Comparison of ENCODE assay signal across 12 cellular contexts in genomic region chr6:167280441-167280835, GRCh38. TPM values are rescaled to one million over a fixed set of nuclear protein-coding genes. Genes with fewer than 3 reads are reported as not detected.
"Had no signal": no experiment of that assay in that cellular context is flagged by ENCODE, and none has a peak within 500 bp of the region (broad histone marks: within the 10 kb centered on the region; RNA-seq: fewer than 3 reads in every experiment).

No MANE protein-coding gene starts in this region.

RNA-seq across cellular contexts. Expression of gene UNC93A, which starts 10.7 kb away (rescaled TPM):
- total RNA-seq: activated B cell treated with CpG ODN at 0.5 μM for 24 hours; activated CD4-positive, alpha-beta T cell treated with anti-CD3 and anti-CD28 coated beads, Interleukin-2, amount 10 ng/mL, durations not matched to agents 24 days and 14 days; activated CD8-positive, alpha-beta memory T cell treated with anti-CD3 and anti-CD28 coated beads, Interleukin-2, amount 10 ng/mL, durations not matched to agents 7 days and 5 days; activated T-helper 1 cell treated with anti-CD3 and anti-CD28 coated beads, Interleukin-12 subunit alpha, Interleukin-12 subunit beta, Interleukin-2, Interleukin-4 antibody, amounts not matched to agents 30 ng/mL and 10 ng/mL and 1 ng/mL, durations not matched to agents 14 hours and 24 hours and 36 hours; aorta; bronchial epithelial cell; chondrocyte; LHCN-M2; M059J; Right ventricle myocardium inferior; SJCRH30; T-helper 2 cell treated with Interferon-gamma antibody and Interleukin-4, amounts not matched to agents 100 ng/mL and 5 ng/mL, for 36 hours had no signal

RNA-seq across cellular contexts. Expression of gene TTLL2, which starts 44.4 kb away (rescaled TPM):
- total RNA-seq: activated B cell treated with CpG ODN at 0.5 μM for 24 hours; activated CD4-positive, alpha-beta T cell treated with anti-CD3 and anti-CD28 coated beads, Interleukin-2, amount 10 ng/mL, durations not matched to agents 24 days and 14 days; activated CD8-positive, alpha-beta memory T cell treated with anti-CD3 and anti-CD28 coated beads, Interleukin-2, amount 10 ng/mL, durations not matched to agents 7 days and 5 days; activated T-helper 1 cell treated with anti-CD3 and anti-CD28 coated beads, Interleukin-12 subunit alpha, Interleukin-12 subunit beta, Interleukin-2, Interleukin-4 antibody, amounts not matched to agents 30 ng/mL and 10 ng/mL and 1 ng/mL, durations not matched to agents 14 hours and 24 hours and 36 hours; aorta; bronchial epithelial cell; chondrocyte; LHCN-M2; M059J; Right ventricle myocardium inferior; SJCRH30; T-helper 2 cell treated with Interferon-gamma antibody and Interleukin-4, amounts not matched to agents 100 ng/mL and 5 ng/mL, for 36 hours had no signal
